15 cellular contexts compared by ENCODE assay signal in genomic region chr2:155309483-155309882, GRCh38.
DNase-seq lines count a peak whose midpoint lies in the region; ATAC-seq and TF ChIP-seq lines count a peak whose summit lies in the region.
"Had no signal": no experiment of that assay in that cellular context is flagged by ENCODE, and none has a peak within 500 bp of the region (broad histone marks: within the 10 kb centered on the region; RNA-seq: fewer than 3 reads in every experiment).

No MANE protein-coding gene starts in this region.

- H3K9me2 ChIP-seq in HCT116 (ENCODE audit: insufficient read depth): no peaks in the 10 kb centered on the region

- no peak overlapping the region for H3K4me2 ChIP-seq in HCT116 (ENCODE audit: low read length)
- peak overlapping the region; percentile 21 for H3K4me2 ChIP-seq in OCI-LY3 (ENCODE audit: low read length)
- H3K4me2 ChIP-seq: BLaER1 treated with 17β-estradiol and CSF1 and Interleukin-3, amounts not matched to agents 10 nM and 100 nM; GM23338 had no signal

- H3K4me1 ChIP-seq in HCT116 (ENCODE audit: control insufficient read depth in 1 of 2, insufficient read depth in 2 of 2, low read length in 2 of 2) (no peaks in the 10 kb centered on the region), OCI-LY3 (ENCODE audit: low read length) (peaks cover 18% of the 10 kb centered on the region)
- H3K4me1 ChIP-seq: BLaER1 treated with 17β-estradiol and CSF1 and Interleukin-3, amounts not matched to agents 10 nM and 100 nM had no signal

- BruUV-seq in HCT116 (replicated peaks; lab: Mats Ljungman, UMichigan): no TSS peak

- ATAC-seq in HCT116: no peak
- ATAC-seq in left lobe of liver: no peak
- ATAC-seq in HG03469 (IDR thresholded peaks at IDR 0.05; ENCODE audit: unreplicated experiment): no peak
- ATAC-seq: GM23338 had no signal

- CTCF ChIA-PET in HCT116 (lab: Charles Lee): no interaction called here

- peak; percentile 29 for DNase-seq in Ammon's horn (ENCODE audit: low spot score)
- peak; percentile 16 for DNase-seq in DMS 273 treated with DMSO at 0.1 percent for 48 hours (lab: John Stamatoyannopoulos, UW)
- no peak for DNase-seq in HCT116 (ENCODE audit: low read depth, low spot score)
- DNase-seq in left lobe of liver (ENCODE audit: low spot score): no peak
- DNase-seq in cerebellar cortex (ENCODE audit: low spot score): no peak
- DNase-seq: KG1, MG63, NCI-H1092 treated with DMSO at 0.1 percent for 48 hours, NCI-H2029 treated with DMSO at 0.1 percent for 48 hours, T-helper 1 cell had no signal

- TF ChIP-seq CTCF in HCT116 (IDR thresholded peaks at IDR 0.05 in 2 of 3, conservative IDR thresholded peaks at IDR 0.05 in 1 of 3; ENCODE audit: borderline replicate concordance in 1 of 3, insufficient read depth in 1 of 3, low read depth in 2 of 3, low read length in 2 of 3) (no peak), OCI-LY3 (IDR thresholded peaks at IDR 0.05; ENCODE audit: low read depth, low read length) (no peak)

- H3K27ac ChIP-seq in HCT116 (ENCODE audit: low read depth, low read length) (no peak overlapping the region), OCI-LY3 (ENCODE audit: low read length) (peak overlapping the region; percentile 9; the same call in 1 of the 2 replicates)
- H3K27ac ChIP-seq: BLaER1 treated with 17β-estradiol and CSF1 and Interleukin-3, amounts not matched to agents 10 nM and 100 nM; SK-N-MC had no signal

- H3K9ac ChIP-seq in HCT116 (ENCODE audit: low read length): no peak overlapping the region
- no peak overlapping the region for H3K9ac ChIP-seq in OCI-LY3 (ENCODE audit: low read length)
- H3K9ac ChIP-seq: BLaER1 treated with 17β-estradiol and CSF1 and Interleukin-3, amounts not matched to agents 10 nM and 100 nM had no signal

- no peaks in the 10 kb centered on the region for H3K79me2 ChIP-seq in HCT116 (ENCODE audit: insufficient read depth, low read length)
- no peaks in the 10 kb centered on the region for H3K79me2 ChIP-seq in OCI-LY3 (ENCODE audit: low read length)

- H4K20me1 ChIP-seq in HCT116 (ENCODE audit: insufficient read depth): no peaks in the 10 kb centered on the region
- no peaks in the 10 kb centered on the region for H4K20me1 ChIP-seq in OCI-LY3 (ENCODE audit: insufficient read depth, low read length)
- H4K20me1 ChIP-seq: BLaER1 treated with 17β-estradiol and CSF1 and Interleukin-3, amounts not matched to agents 10 nM and 100 nM had no signal

- no peaks in the 10 kb centered on the region for H3K36me3 ChIP-seq in HCT116 (ENCODE audit: control insufficient read depth in 1 of 2, insufficient read depth in 2 of 2, low read length in 2 of 2)
- no peaks in the 10 kb centered on the region for H3K36me3 ChIP-seq in OCI-LY3 (replicated peaks; ENCODE audit: low read depth, low read length)
- H3K36me3 ChIP-seq: BLaER1 treated with 17β-estradiol and CSF1 and Interleukin-3, amounts not matched to agents 10 nM and 100 nM; MG63 had no signal

- intact Hi-C loops in HCT116 (cut with micrococcal nuclease): no loop called here

- TF ChIP-seq POLR2A in HCT116 (IDR thresholded peaks at IDR 0.05; ENCODE audit: borderline replicate concordance, extremely low read depth, insufficient read depth, insufficient read length): no peak

- TF ChIP-seq RAD21 in HCT116 (IDR thresholded peaks at IDR 0.05; ENCODE audit: low read depth): no peak

- H3K4me3 ChIP-seq in HCT116 (replicated peaks in 1 of 2; ENCODE audit: low read depth in 1 of 2, low read length in 2 of 2) (no peak overlapping the region), OCI-LY3 (ENCODE audit: low read length) (no peak overlapping the region)
- H3K4me3 ChIP-seq: BLaER1 treated with 17β-estradiol and CSF1 and Interleukin-3, amounts not matched to agents 10 nM and 100 nM; GM23338; MG63; SK-N-MC had no signal

- POLR2A ChIA-PET in HCT116 (lab: Charles Lee): no interaction called here

- H2AFZ ChIP-seq in HCT116 (ENCODE audit: low read depth, low read length, poor library complexity, severe bottlenecking) (peak overlapping the region; percentile 91), OCI-LY3 (ENCODE audit: low read depth, low read length) (no peak overlapping the region)
- H2AFZ ChIP-seq: GM23338 had no signal

- RAD21 ChIA-PET in HCT116 (lab: Charles Lee; ENCODE audit: low non-redundant PET in 1 of 2, low total read pairs in 2 of 2, uncharacterized antibody in 2 of 2, unreplicated experiment in 2 of 2): no interaction called here

- H3K27me3 ChIP-seq in HCT116 (ENCODE audit: insufficient read depth, low read length): no peaks in the 10 kb centered on the region
- no peaks in the 10 kb centered on the region for H3K27me3 ChIP-seq in OCI-LY3 (ENCODE audit: low read depth, low read length)
- H3K27me3 ChIP-seq: BLaER1 treated with 17β-estradiol and CSF1 and Interleukin-3, amounts not matched to agents 10 nM and 100 nM; MG63 had no signal

- H3K9me3 ChIP-seq in HCT116 (ENCODE audit: control insufficient read depth in 1 of 2, insufficient read depth in 1 of 2, low read depth in 1 of 2, low read length in 2 of 2) (no peaks in the 10 kb centered on the region), OCI-LY3 (ENCODE audit: insufficient read depth, low read length) (no peaks in the 10 kb centered on the region)
- H3K9me3 ChIP-seq: BLaER1 treated with 17β-estradiol and CSF1 and Interleukin-3, amounts not matched to agents 10 nM and 100 nM; MG63 had no signal

TF ChIP-seq in HCT116, 20 proteins besides CTCF, POLR2A, EP300 and RAD21:
- TF ChIP-seq TCF7L2 (IDR thresholded peaks at IDR 0.05; ENCODE audit: borderline replicate concordance, extremely low read depth, insufficient read depth, insufficient read length) (no peak), CEBPB (IDR thresholded peaks at IDR 0.05; ENCODE audit: low read depth) (no peak), EZH2phosphoT487 (IDR thresholded peaks at IDR 0.05; ENCODE audit: borderline replicate concordance) (no peak), SRF (IDR thresholded peaks at IDR 0.05; ENCODE audit: low read depth) (no peak), CBX3 (IDR thresholded peaks at IDR 0.05; ENCODE audit: low read depth) (no peak), EGR1 (IDR thresholded peaks at IDR 0.05; ENCODE audit: low read depth) (no peak), ZNF274 (IDR thresholded peaks at IDR 0.05; ENCODE audit: low read depth, low read length) (no peak), ZFX (IDR thresholded peaks at IDR 0.05) (no peak), SP1 (IDR thresholded peaks at IDR 0.05; ENCODE audit: low read depth) (no peak), JUND (IDR thresholded peaks at IDR 0.05) (no peak)
TF ChIP-seq in HCT116: peak in this region for 0.

Comparison
In these comparisons a context has a peak if more than half of its experiments do, and no peak if none do; other contexts are left out.
1. DNase-seq: peak in Ammon's horn (single experiment) and DMS 273 treated with DMSO at 0.1 percent for 48 hours (single experiment); none in HCT116 (single experiment), left lobe of liver (single experiment) and cerebellar cortex (single experiment).